In the genomic region with DNA sequence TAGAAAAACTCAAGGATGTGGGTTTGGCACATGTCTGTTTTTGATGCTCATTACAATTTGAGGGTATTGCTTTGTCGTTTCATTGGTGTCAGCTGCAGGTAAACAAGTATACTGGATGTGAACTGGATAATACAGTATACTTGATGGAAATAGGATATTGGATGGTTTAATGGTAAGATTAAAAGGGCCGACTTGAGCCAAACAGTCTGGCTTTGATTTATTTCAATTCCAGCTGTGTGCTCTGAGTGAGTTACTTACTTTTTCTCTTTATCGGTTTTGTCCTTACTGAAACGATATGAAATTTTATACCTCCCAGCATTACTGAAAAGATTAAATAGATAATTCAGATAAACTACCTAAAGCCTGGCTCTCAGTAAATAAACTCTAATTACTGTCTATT, we compare ENCODE assay signal across 20 cellular contexts.
"Had no signal": no experiment of that assay in that cellular context is flagged by ENCODE, and none has a peak within 500 bp of the region (broad histone marks: within the 10 kb centered on the region; RNA-seq: fewer than 3 reads in every experiment).

No MANE protein-coding gene starts in this region.

- DNase-seq: activated CD4-positive, alpha-beta T cell treated with anti-CD3 and anti-CD28 coated beads, Interleukin-2, amount 50 U/mL, for 48 hours; activated gamma-delta T cell treated with Interleukin-2 at 50 U/mL for 16 hours; activated naive CD8-positive, alpha-beta T cell treated with anti-CD3 and anti-CD28 coated beads, Interleukin-2, amount 10 ng/mL, durations not matched to agents 7 days and 5 days; activated T-cell treated with anti-CD3 and anti-CD28 coated beads, Interleukin-2, amount 50 U/mL, for 48 hours; esophagus squamous epithelium; foreskin fibroblast; glutamatergic neuron; lower lobe of right lung; midbrain; naive B cell; posterior cingulate gyrus; stimulated activated CD4-positive, alpha-beta T cell treated with anti-CD3 and anti-CD28 coated beads, Interleukin-15, amount 100 ng/mL, for 24 hours; stimulated activated CD4-positive, alpha-beta T cell treated with anti-CD3 and anti-CD28 coated beads, Interleukin-4, amount 100 ng/mL, for 24 hours; stimulated activated naive CD8-positive, alpha-beta T cell treated with anti-CD3 and anti-CD28 coated beads, Interleukin-15, amount 100 ng/mL, for 72 hours; testis; upper lobe of right lung had no signal

- H3K27me3 ChIP-seq: cardiac muscle cell, esophagus squamous epithelium, neutrophil, testis, upper lobe of right lung had no signal

- H3K4me1 ChIP-seq: lower lobe of right lung, testis, upper lobe of right lung had no signal

- H3K4me3 Mint-ChIP-seq: activated naive CD8-positive, alpha-beta T cell treated with anti-CD3 and anti-CD28 coated beads, Interleukin-2, amount 10 ng/mL, durations not matched to agents 7 days and 5 days; naive B cell; stimulated activated naive CD8-positive, alpha-beta T cell treated with anti-CD3 and anti-CD28 coated beads, Interleukin-15, amount 100 ng/mL, for 72 hours had no signal

- H3K27ac Mint-ChIP-seq: activated naive CD8-positive, alpha-beta T cell treated with anti-CD3 and anti-CD28 coated beads, Interleukin-2, amount 10 ng/mL, durations not matched to agents 7 days and 5 days; naive B cell; stimulated activated naive CD8-positive, alpha-beta T cell treated with anti-CD3 and anti-CD28 coated beads, Interleukin-15, amount 100 ng/mL, for 72 hours had no signal

- ATAC-seq: activated CD4-positive, CD25-positive, alpha-beta regulatory T cell treated with anti-CD3 and anti-CD28 coated beads, Interleukin-2, amount 50 U/mL, for 24 hours; lower lobe of right lung; stimulated activated naive CD8-positive, alpha-beta T cell treated with anti-CD3 and anti-CD28 coated beads, Interleukin-15, amount 100 ng/mL, for 72 hours; upper lobe of right lung had no signal

- H3K9me3 Mint-ChIP-seq: activated naive CD8-positive, alpha-beta T cell treated with anti-CD3 and anti-CD28 coated beads, Interleukin-2, amount 10 ng/mL, durations not matched to agents 7 days and 5 days had no signal

- H3K27ac ChIP-seq: cardiac muscle cell, esophagus squamous epithelium, lower lobe of right lung, neutrophil, testis, upper lobe of right lung had no signal

- FAIRE-seq: astrocyte had no signal

- H3K36me3 Mint-ChIP-seq: activated naive CD8-positive, alpha-beta T cell treated with anti-CD3 and anti-CD28 coated beads, Interleukin-2, amount 10 ng/mL, durations not matched to agents 7 days and 5 days; naive B cell had no signal

- H3K4me1 Mint-ChIP-seq: activated naive CD8-positive, alpha-beta T cell treated with anti-CD3 and anti-CD28 coated beads, Interleukin-2, amount 10 ng/mL, durations not matched to agents 7 days and 5 days; naive B cell; stimulated activated naive CD8-positive, alpha-beta T cell treated with anti-CD3 and anti-CD28 coated beads, Interleukin-15, amount 100 ng/mL, for 72 hours had no signal

- H3K27me3 Mint-ChIP-seq: activated naive CD8-positive, alpha-beta T cell treated with anti-CD3 and anti-CD28 coated beads, Interleukin-2, amount 10 ng/mL, durations not matched to agents 7 days and 5 days; naive B cell; stimulated activated naive CD8-positive, alpha-beta T cell treated with anti-CD3 and anti-CD28 coated beads, Interleukin-15, amount 100 ng/mL, for 72 hours had no signal

- H3K9me3 ChIP-seq: esophagus squamous epithelium, lower lobe of right lung, neutrophil, testis, upper lobe of right lung had no signal
